ENCODE assay signal across 8 cellular contexts in genomic region chr19:49641688-49642487, GRCh38. TPM values are rescaled to one million over a fixed set of nuclear protein-coding genes. Genes with fewer than 3 reads are reported as not detected.
A peak's percentile ranks its signal among the peaks of the same experiment; 100 is the strongest.
DNase-seq lines count a peak whose midpoint lies in the region; ATAC-seq and TF ChIP-seq lines count a peak whose summit lies in the region.

TSS of gene SCAF1 (plus strand) at chr19:49642209. CDS start at chr19:49645027, 2,818 bp downstream.

- peak; percentile 99 for DNase-seq in Ammon's horn (ENCODE audit: low spot score)
- DNase-seq in GM19238 (ENCODE audit: insufficient read length, low spot score): peak; percentile 97
- DNase-seq in NCI-H524 treated with DMSO at 0.1 percent for 48 hours (lab: John Stamatoyannopoulos, UW): peak; percentile 96
- peak; percentile 98 to 99 for DNase-seq in activated CD4-positive, alpha-beta T cell treated with anti-CD3 and anti-CD28 coated beads for 4 hours
- DNase-seq in kidney epithelial cell (ENCODE audit: low read depth): peak; percentile 97
- peak; percentile 98 to 99 for DNase-seq in stimulated activated CD4-positive, alpha-beta T cell treated with anti-CD3 and anti-CD28 coated beads, Interleukin-15, amount 100 ng/mL, for 48 hours (ENCODE audit: low read depth in 2 of 2)

- peak within 1 kb of the TSS; percentile 88 for H3K4me3 ChIP-seq in kidney epithelial cell (ENCODE audit: low read depth, low read length)

- peaks cover 1% of the 10 kb centered on the region for H3K36me3 ChIP-seq in kidney epithelial cell (ENCODE audit: control insufficient read depth, insufficient read depth, low read length)

- peak within 1 kb of the TSS; percentile 98 for H3K27ac ChIP-seq in cingulate gyrus (ENCODE audit: low read depth, low read length)

- peak; percentile 67 for ATAC-seq in HG03442 (IDR thresholded peaks at IDR 0.05; ENCODE audit: unreplicated experiment)

- no peak for TF ChIP-seq CTCF in kidney epithelial cell (IDR thresholded peaks at IDR 0.05; ENCODE audit: insufficient read depth, low read length, poor library complexity, severe bottlenecking)

- H3K27me3 ChIP-seq in kidney epithelial cell (ENCODE audit: control insufficient read depth, insufficient read depth, low read length): no peaks in the 10 kb centered on the region

RNA-seq across cellular contexts. Expression of gene SCAF1, which starts in this region (rescaled TPM):
- total RNA-seq in kidney epithelial cell: 38.9 and 51.1 TPM in 2 replicates

Comparison
In these comparisons a context has a peak if more than half of its experiments do, and no peak if none do; other contexts are left out.
1. Peak in every context shown above with its lines: DNase-seq, ATAC-seq, H3K4me3 ChIP-seq and H3K27ac ChIP-seq.